In genomic region chr20:24134930-24135329, GRCh38 we compare ENCODE assay signal across 16 cellular contexts.
A peak's percentile ranks its signal among the peaks of the same experiment; 100 is the strongest.
DNase-seq lines count a peak whose midpoint lies in the region; ATAC-seq and TF ChIP-seq lines count a peak whose summit lies in the region.
"Had no signal": no experiment of that assay in that cellular context is flagged by ENCODE, and none has a peak within 500 bp of the region (broad histone marks: within the 10 kb centered on the region; RNA-seq: fewer than 3 reads in every experiment).

No MANE protein-coding gene starts in this region.

- peaks cover 74 to 75% of the 10 kb centered on the region in 2 donors for H3K4me1 Mint-ChIP-seq in natural killer cell
- H3K4me1 Mint-ChIP-seq: IgD-negative memory B cell had no signal

- no peaks in the 10 kb centered on the region for H3K36me3 Mint-ChIP-seq in natural killer cell
- H3K36me3 Mint-ChIP-seq: CD4-positive, alpha-beta memory T cell; IgD-negative memory B cell had no signal

- H3K27ac Mint-ChIP-seq in natural killer cell = peak overlapping the region; percentile 65 to 95
- H3K27ac Mint-ChIP-seq: CD4-positive, alpha-beta memory T cell; HFFc6 had no signal

- peak overlapping the region; percentile 47 for H3K27ac ChIP-seq in BLaER1
- H3K27ac ChIP-seq in HL-60 (replicated peaks) = peak overlapping the region; percentile 55
- peak overlapping the region; percentile 41; the same call in 1 of the 2 replicates for H3K27ac ChIP-seq in VCaP
- H3K27ac ChIP-seq: C4-2B had no signal

- intact Hi-C loops in natural killer cell (cut with micrococcal nuclease) = no loop called here

- H3K4me3 ChIP-seq in BLaER1 (no peak overlapping the region), HL-60 (replicated peaks; ENCODE audit: insufficient read depth, low read length) (no peak overlapping the region)
- H3K4me3 ChIP-seq: GM12878 had no signal

- H3K4me3 Mint-ChIP-seq in natural killer cell = no peak overlapping the region
- H3K4me3 Mint-ChIP-seq: CD4-positive, alpha-beta memory T cell; HFFc6 had no signal

- H3K36me3 ChIP-seq in BLaER1 = no peaks in the 10 kb centered on the region

- H4K20me1 ChIP-seq in BLaER1 = no peaks in the 10 kb centered on the region

- H3K9ac ChIP-seq in BLaER1 = no peak overlapping the region

- H3K27me3 ChIP-seq in BLaER1 = no peaks in the 10 kb centered on the region
- no peaks in the 10 kb centered on the region for H3K27me3 ChIP-seq in HL-60 (ENCODE audit: insufficient read depth, poor library complexity, severe bottlenecking)

- no peaks in the 10 kb centered on the region for H3K9me3 ChIP-seq in BLaER1

- no peaks in the 10 kb centered on the region for H3K27me3 Mint-ChIP-seq in natural killer cell (ENCODE audit: low read depth in 2 of 2)
- H3K27me3 Mint-ChIP-seq: CD4-positive, alpha-beta memory T cell had no signal

- H3K9me3 Mint-ChIP-seq in natural killer cell = peaks cover 0 to 2% of the 10 kb centered on the region in 2 donors
- H3K9me3 Mint-ChIP-seq: IgD-negative memory B cell had no signal

- TF ChIP-seq CTCF in HL-60 (IDR thresholded peaks at IDR 0.05; ENCODE audit: insufficient read depth, low read length) = no peak
- TF ChIP-seq CTCF in VCaP (conservative IDR thresholded peaks at IDR 0.05) = no peak
- TF ChIP-seq CTCF in natural killer cell (IDR thresholded peaks at IDR 0.05) = no peak

- H3K4me1 ChIP-seq in BLaER1 = peaks cover 13% of the 10 kb centered on the region

- peak overlapping the region; percentile 67 for H3K4me2 ChIP-seq in BLaER1

- no peak for ATAC-seq in natural killer cell
- ATAC-seq: GM12878 had no signal

- DNase-seq in HL-60 (ENCODE audit: low read depth in 1 of 2, low spot score in 1 of 2) = no peak
- DNase-seq in natural killer cell = no peak
- DNase-seq in stimulated activated CD4-positive, alpha-beta T cell treated with anti-CD3 and anti-CD28 coated beads, Interleukin-4, amount 100 ng/mL, for 24 hours = no peak
- no peak for DNase-seq in ureter (ENCODE audit: low spot score)
- no peak for DNase-seq in T-helper 2 cell
- DNase-seq in activated CD8-positive, alpha-beta memory T cell treated with anti-CD3 and anti-CD28 coated beads, Interleukin-2, amount 50 U/mL, for 4 hours = no peak
- DNase-seq: ACHN; CD4-positive, alpha-beta memory T cell; DMS79; HCEC 1CT; HFFc6 had no signal
